Comparison of ENCODE assay signal across 8 cellular contexts in the genomic region with DNA sequence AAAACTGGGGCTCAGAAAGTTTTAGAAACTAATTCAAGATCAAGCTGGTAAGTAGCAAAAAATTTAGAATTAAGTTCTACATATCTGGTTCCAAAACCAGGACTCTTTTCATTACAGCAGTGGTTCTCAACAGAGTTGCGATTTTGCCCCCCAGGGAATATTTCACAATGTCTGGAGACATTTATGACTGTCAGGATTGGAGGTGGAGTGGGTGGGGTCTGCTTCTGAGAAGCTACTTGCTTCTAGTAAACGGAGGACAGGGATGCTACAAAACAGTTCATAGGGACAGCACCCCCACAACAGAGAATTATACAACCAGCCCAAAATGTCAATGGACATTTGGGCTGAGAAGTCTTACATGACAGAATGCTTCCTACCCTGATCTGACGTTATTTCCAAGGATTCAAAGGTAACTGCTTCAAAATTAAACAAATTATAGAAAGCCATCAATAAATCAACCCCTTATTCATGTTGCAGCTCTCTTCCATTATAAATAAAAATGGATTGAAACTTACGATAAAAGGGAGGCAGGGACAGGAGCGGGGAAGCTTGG. TPM values are rescaled to one million over a fixed set of nuclear protein-coding genes. Genes with fewer than 3 reads are reported as not detected.
A peak's percentile ranks its signal among the peaks of the same experiment; 100 is the strongest.
DNase-seq lines count a peak whose midpoint lies in the region; TF ChIP-seq lines count a peak whose summit lies in the region.

No MANE protein-coding gene starts in this region.

- no peak for DNase-seq in HFF-Myc (ENCODE audit: extremely low read depth, low read depth)
- peak in 1 of 2 donors; percentile 67 for DNase-seq in ascending aorta (ENCODE audit: low spot score in 2 of 2)
- DNase-seq in suprapubic skin (ENCODE audit: low spot score in 2 of 2): no peak
- DNase-seq in retina: no peak
- DNase-seq in activated CD8-positive, alpha-beta memory T cell treated with anti-CD3 and anti-CD28 coated beads, Interleukin-2, amount 50 U/mL, for 48 hours: no peak
- DNase-seq in ACHN: no peak

- no peak for TF ChIP-seq POLR2A in suprapubic skin (IDR thresholded peaks at IDR 0.05)

- H3K36me3 ChIP-seq in ACC112 (ENCODE audit: insufficient read depth, low read length): no peaks in the 10 kb centered on the region
- no peaks in the 10 kb centered on the region for H3K36me3 ChIP-seq in ascending aorta
- no peaks in the 10 kb centered on the region for H3K36me3 ChIP-seq in suprapubic skin

- TF ChIP-seq CTCF in HFF-Myc (IDR thresholded peaks at IDR 0.05; ENCODE audit: low read depth, low read length, missing control alignments): no peak
- TF ChIP-seq CTCF in ascending aorta (IDR thresholded peaks at IDR 0.05): no peak
- no peak for TF ChIP-seq CTCF in suprapubic skin (IDR thresholded peaks at IDR 0.05)

- H3K9me3 ChIP-seq in ascending aorta: no peaks in the 10 kb centered on the region
- H3K9me3 ChIP-seq in suprapubic skin: no peaks in the 10 kb centered on the region

- peaks cover 10% of the 10 kb centered on the region for H3K79me2 ChIP-seq in ACC112 (ENCODE audit: control insufficient read depth, insufficient read depth, low read length, unreplicated experiment)

- TF ChIP-seq EP300 in suprapubic skin (IDR thresholded peaks at IDR 0.05): no peak

- peak overlapping the region; percentile 98 for H3K4me3 ChIP-seq in ACC112 (ENCODE audit: low read depth, low read length)
- H3K4me3 ChIP-seq in HFF-Myc (replicated peaks; ENCODE audit: low read depth, low read length): peak overlapping the region; percentile 91
- H3K4me3 ChIP-seq in ascending aorta: peak overlapping the region; percentile 90 to 97
- peak overlapping the region; percentile 81 for H3K4me3 ChIP-seq in suprapubic skin

- in situ Hi-C loops in ACHN (cut with HindIII; ENCODE audit: low pct_ligation_motif_present, low pct_unique_long_range_greater_than_20kb, low sequenced_read_pairs): no loop called here

- H3K4me1 ChIP-seq in ACC112 (ENCODE audit: control insufficient read depth, insufficient read depth, low read length, unreplicated experiment): peaks cover 14% of the 10 kb centered on the region
- peaks cover 4 to 12% of the 10 kb centered on the region in 2 donors for H3K4me1 ChIP-seq in ascending aorta
- H3K4me1 ChIP-seq in suprapubic skin: peaks cover 15% of the 10 kb centered on the region

- H3K27ac ChIP-seq in ACC112 (ENCODE audit: low read depth, low read length) (no peak overlapping the region), ascending aorta (peak overlapping the region; percentile 70 to 82), layer of hippocampus (ENCODE audit: low read depth, low read length) (peak overlapping the region; percentile 94), suprapubic skin (no peak overlapping the region)

- WGBS in suprapubic skin: 3% methylated on average over 5 of the region's 5 CpGs

- peak overlapping the region; percentile 98 for H2AFZ ChIP-seq in ACC112 (ENCODE audit: low read length, unreplicated experiment)

- H3K27me3 ChIP-seq in ACC112 (ENCODE audit: insufficient read depth, low read length) (no peaks in the 10 kb centered on the region), ascending aorta (no peaks in the 10 kb centered on the region), layer of hippocampus (ENCODE audit: control insufficient read depth, insufficient read depth, low read length) (no peaks in the 10 kb centered on the region), suprapubic skin (no peaks in the 10 kb centered on the region)

- intact Hi-C loops in ascending aorta (cut with DNase I): loop anchor here (5.0 kb wide), 1 partner anchor 173 kb away; a partner anchor contains a TSS

RNA-seq across cellular contexts. Expression of a gene that starts 0.7 kb away (rescaled TPM):
- total RNA-seq in ascending aorta (1.6 TPM), suprapubic skin (10 to 100 TPM; 10.7 to 12.4 (median 11.6) TPM)

Comparison
In these comparisons a context has a peak if more than half of its experiments do, and no peak if none do; other contexts are left out.
1. H3K27ac ChIP-seq: peak in ascending aorta (2 of 2) and layer of hippocampus (single experiment); none in ACC112 (single experiment) and suprapubic skin (single experiment).
2. Peak in every context shown above with its lines, with median percentiles within 50 percentile points of each other: H3K4me3 ChIP-seq.